In genomic region chr2:183495589-183496267, GRCh38 we compare ENCODE assay signal across 13 cellular contexts.
DNase-seq lines count a peak whose midpoint lies in the region; ATAC-seq and TF ChIP-seq lines count a peak whose summit lies in the region.
"Had no signal": no experiment of that assay in that cellular context is flagged by ENCODE, and none has a peak within 500 bp of the region (broad histone marks: within the 10 kb centered on the region; RNA-seq: fewer than 3 reads in every experiment).

No MANE protein-coding gene starts in this region.

- intact Hi-C loops in heart right ventricle (cut with DNase I), result no loop called here

- DNase-seq in memory B cell (ENCODE audit: low spot score in 2 of 2) (peak in 1 of 2 donors; percentile 5), heart right ventricle (no peak), chondrocyte (ENCODE audit: low spot score) (no peak), 8988T (no peak)
- DNase-seq: activated CD4-positive, alpha-beta memory T cell treated with anti-CD3 and anti-CD28 coated beads for 36 hours; EL; NCI-H2171 had no signal

- H3K27me3 Mint-ChIP-seq in memory B cell, result no peaks in the 10 kb centered on the region
- H3K27me3 Mint-ChIP-seq in chondrocyte (ENCODE audit: low read depth), result peaks cover 4% of the 10 kb centered on the region
- H3K27me3 Mint-ChIP-seq: activated CD4-positive, alpha-beta memory T cell treated with anti-CD3 and anti-CD28 coated beads for 36 hours; natural killer cell treated with Interleukin-12 subunit alpha and Interleukin-12 subunit beta and Interleukin-15 and Interleukin-18, amount 100 ng/mL, for 72 hours had no signal

- H3K4me3 Mint-ChIP-seq in memory B cell (no peak overlapping the region), chondrocyte (ENCODE audit: unreplicated experiment) (no peak overlapping the region)
- H3K4me3 Mint-ChIP-seq: activated CD4-positive, alpha-beta memory T cell treated with anti-CD3 and anti-CD28 coated beads for 36 hours; natural killer cell treated with Interleukin-12 subunit alpha and Interleukin-12 subunit beta and Interleukin-15 and Interleukin-18, amount 100 ng/mL, for 72 hours had no signal

- no peaks in the 10 kb centered on the region for H3K27me3 ChIP-seq in heart right ventricle
- H3K27me3 ChIP-seq: SJSA1 had no signal

- H3K27ac ChIP-seq in heart right ventricle, result no peak overlapping the region
- H3K27ac ChIP-seq: SJSA1, thoracic aorta had no signal

- H3K36me3 ChIP-seq in heart right ventricle, result no peaks in the 10 kb centered on the region
- H3K36me3 ChIP-seq: SJSA1, thoracic aorta had no signal

- no peaks in the 10 kb centered on the region for H3K36me3 Mint-ChIP-seq in memory B cell
- H3K36me3 Mint-ChIP-seq in chondrocyte (ENCODE audit: low read depth), result no peaks in the 10 kb centered on the region
- H3K36me3 Mint-ChIP-seq: activated CD4-positive, alpha-beta memory T cell treated with anti-CD3 and anti-CD28 coated beads for 36 hours; natural killer cell treated with Interleukin-12 subunit alpha and Interleukin-12 subunit beta and Interleukin-15 and Interleukin-18, amount 100 ng/mL, for 72 hours had no signal

- ATAC-seq in GM18907 (IDR thresholded peaks at IDR 0.05; ENCODE audit: unreplicated experiment) (peak; percentile 98), GM21529 (IDR thresholded peaks at IDR 0.05; ENCODE audit: unreplicated experiment) (peak; percentile 99), HG03159 (IDR thresholded peaks at IDR 0.05; ENCODE audit: unreplicated experiment) (peak; percentile 95), memory B cell (ENCODE audit: low read depth) (peak; percentile 94), heart right ventricle (no peak)
- ATAC-seq: natural killer cell treated with Interleukin-12 subunit alpha and Interleukin-12 subunit beta and Interleukin-15 and Interleukin-18, amount 100 ng/mL, for 72 hours had no signal

- peaks cover under 1% of the 10 kb centered on the region for H3K9me3 Mint-ChIP-seq in memory B cell
- peaks cover 5% of the 10 kb centered on the region for H3K9me3 Mint-ChIP-seq in chondrocyte (ENCODE audit: low read depth)

- peaks cover 0 to 9% (median 0%) of the 10 kb centered on the region in 9 donors for H3K4me1 ChIP-seq in heart right ventricle
- H3K4me1 ChIP-seq: SJSA1 had no signal

- H3K27ac Mint-ChIP-seq in memory B cell (no peak overlapping the region), chondrocyte (ENCODE audit: unreplicated experiment) (no peak overlapping the region)
- H3K27ac Mint-ChIP-seq: activated CD4-positive, alpha-beta memory T cell treated with anti-CD3 and anti-CD28 coated beads for 36 hours; natural killer cell treated with Interleukin-12 subunit alpha and Interleukin-12 subunit beta and Interleukin-15 and Interleukin-18, amount 100 ng/mL, for 72 hours had no signal

- H3K4me3 ChIP-seq in heart right ventricle, result no peak overlapping the region
- H3K4me3 ChIP-seq: SJSA1, thoracic aorta had no signal

- H3K4me1 Mint-ChIP-seq in memory B cell (peaks cover 7% of the 10 kb centered on the region), chondrocyte (ENCODE audit: low read depth) (peaks cover 8% of the 10 kb centered on the region)

- WGBS in heart right ventricle, 2 donors, result 54 to 61% methylated on average over 3 of the region's 3 CpGs

- TF ChIP-seq CTCF in heart right ventricle (IDR thresholded peaks at IDR 0.05) (no peak), chondrocyte (IDR thresholded peaks at IDR 0.05) (no peak)

- H3K9me3 ChIP-seq in heart right ventricle, result peaks cover 0 to 8% (median 0%) of the 10 kb centered on the region in 11 donors
- H3K9me3 ChIP-seq: SJSA1 had no signal

Comparison
In these comparisons a context has a peak if more than half of its experiments do, and no peak if none do; other contexts are left out.
1. ATAC-seq: peak in GM18907 (single experiment), GM21529 (single experiment), HG03159 (single experiment) and memory B cell (single experiment); none in heart right ventricle (0 of 8).